In the genomic region with DNA sequence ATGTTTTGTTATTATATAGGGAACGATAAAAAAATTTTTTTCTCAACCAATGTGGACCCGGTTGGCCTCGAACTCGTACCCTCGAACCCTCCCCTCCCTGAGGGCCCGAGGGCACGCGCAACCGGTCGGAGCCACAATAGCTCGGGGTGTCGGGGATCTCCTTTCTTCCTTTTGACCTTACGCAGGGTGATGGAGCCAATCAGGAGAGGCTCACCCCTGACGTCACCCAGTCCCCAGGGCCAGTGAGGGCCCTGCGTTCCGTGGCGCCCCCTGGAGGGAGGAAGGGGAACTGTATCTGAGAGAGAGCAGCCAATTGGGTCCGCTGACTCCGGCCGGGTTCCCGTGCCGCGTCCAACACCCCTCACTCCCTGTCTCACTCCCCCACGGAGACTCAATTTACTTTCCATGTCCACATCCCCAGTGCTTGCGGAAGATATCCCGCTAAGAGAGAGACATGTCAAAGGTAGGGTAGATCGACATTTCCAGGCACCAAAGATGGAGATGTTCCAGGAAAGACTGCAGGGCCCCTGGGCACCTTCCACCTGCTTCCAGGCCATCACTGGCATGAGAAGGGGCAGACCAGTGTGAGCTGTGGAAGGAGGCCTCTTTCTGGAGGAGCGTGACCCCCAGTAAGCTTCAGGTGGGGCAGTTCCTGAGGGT, we compare ENCODE assay signal across 9 cellular contexts. TPM values are rescaled to one million over a fixed set of nuclear protein-coding genes. Genes with fewer than 3 reads are reported as not detected.
DNase-seq lines count a peak whose midpoint lies in the region; ATAC-seq, FAIRE-seq and TF ChIP-seq lines count a peak whose summit lies in the region.
"Not testable (repeated sequence)": the region's sequence is repeated elsewhere in the genome, so short reads cannot be mapped to it uniquely, and the experiment has no call there.
"Had no signal": no experiment of that assay in that cellular context is flagged by ENCODE, and none has a peak within 500 bp of the region (broad histone marks: within the 10 kb centered on the region; RNA-seq: fewer than 3 reads in every experiment).

A gene (plus strand): TSS at position 249 of the 660 bp plus-strand sequence. CDS start 206 bp downstream, at position 455.

- H4K20me1 ChIP-seq in OCI-LY7 (ENCODE audit: insufficient read depth, low read length): not testable (repeated sequence)

- peak; percentile 95 to 96 for ATAC-seq in activated naive CD4-positive, alpha-beta T cell treated with anti-CD3 and anti-CD28 coated beads, Interleukin-2, amount 50 U/mL, for 72 hours
- ATAC-seq in pancreas: peak in 3 of 4 donors; percentile 50 to 70 (median 53)

- CTCF ChIA-PET in OCI-LY7 (lab: Charles Lee; ENCODE audit: unreplicated experiment): not testable (repeated sequence)
- CTCF ChIA-PET in activated CD4-positive, alpha-beta T cell treated with anti-CD3 and anti-CD28 coated beads, Interleukin-2, amount 10 ng/mL, durations not matched to agents 7 days and 5 days (lab: Charles Lee): interaction anchor here (0.6 to 1.4 kb wide), 5 partner anchors 13 to 774 kb away, joined by 3 to 5 read pairs (median 4); a partner anchor contains a TSS

- FAIRE-seq in pancreas (lab: Jason Lieb, UNC): not testable (repeated sequence)

- H3K27me3 ChIP-seq in pancreas: not testable (repeated sequence)

- WGBS in pancreas, 2 donors: 16 to 23% methylated on average over 28 of the region's 28 CpGs

- H3K36me3 Mint-ChIP-seq in activated CD4-positive, alpha-beta T cell treated with anti-CD3 and anti-CD28 coated beads, Interleukin-2, amount 10 ng/mL, durations not matched to agents 7 days and 5 days (ENCODE audit: low read depth); activated naive CD4-positive, alpha-beta T cell treated with anti-CD3 and anti-CD28 coated beads, Interleukin-2, amount 50 U/mL, for 72 hours; stimulated activated naive CD8-positive, alpha-beta T cell treated with anti-CD3 and anti-CD28 coated beads, Interleukin-15, Interleukin-2, amounts not matched to agents 100 ng/mL and 50 ng/mL, for 24 hours (ENCODE audit: low read depth): not testable (repeated sequence)

- not testable (repeated sequence) for H3K27ac ChIP-seq in OCI-LY7 (ENCODE audit: low read depth, low read length, poor library complexity, severe bottlenecking); pancreas

- not testable (repeated sequence) for H3K4me3 ChIP-seq in LNCaP clone FGC (ENCODE audit: low read depth, low read length); OCI-LY7 (ENCODE audit: low read depth, low read length, poor library complexity, severe bottlenecking); fibroblast of the aortic adventitia (ENCODE audit: low read depth, low read length); pancreas

- peak within 1 kb of the TSS; percentile 45 for H3K4me3 Mint-ChIP-seq in activated CD4-positive, alpha-beta T cell treated with anti-CD3 and anti-CD28 coated beads, Interleukin-2, amount 10 ng/mL, durations not matched to agents 7 days and 5 days
- not testable (repeated sequence) for H3K4me3 Mint-ChIP-seq in stimulated activated naive CD8-positive, alpha-beta T cell treated with anti-CD3 and anti-CD28 coated beads, Interleukin-15, Interleukin-2, amounts not matched to agents 100 ng/mL and 50 ng/mL, for 24 hours

- H3K79me2 ChIP-seq in OCI-LY7 (ENCODE audit: insufficient read depth, low read depth, low read length): not testable (repeated sequence)

- POLR2A ChIA-PET in OCI-LY7 (lab: Charles Lee): interaction anchor here (0.7 kb wide), 1 partner anchor 237 kb away, joined by 3 read pairs; no protein-coding TSS in a partner anchor
- POLR2A ChIA-PET in activated CD4-positive, alpha-beta T cell treated with anti-CD3 and anti-CD28 coated beads, Interleukin-2, amount 10 ng/mL, durations not matched to agents 7 days and 5 days (lab: Charles Lee): not testable (repeated sequence)

- H3K36me3 ChIP-seq in OCI-LY7 (ENCODE audit: insufficient read depth, low read length); pancreas: not testable (repeated sequence)

- H3K4me2 ChIP-seq in OCI-LY7 (ENCODE audit: low read length): not testable (repeated sequence)

- H3K4me1 Mint-ChIP-seq in activated CD4-positive, alpha-beta T cell treated with anti-CD3 and anti-CD28 coated beads, Interleukin-2, amount 10 ng/mL, durations not matched to agents 7 days and 5 days; stimulated activated naive CD8-positive, alpha-beta T cell treated with anti-CD3 and anti-CD28 coated beads, Interleukin-15, Interleukin-2, amounts not matched to agents 100 ng/mL and 50 ng/mL, for 24 hours (ENCODE audit: low read depth): not testable (repeated sequence)

- not testable (repeated sequence) for H3K4me1 ChIP-seq in OCI-LY7 (ENCODE audit: insufficient read depth, low read length, poor library complexity, severe bottlenecking); pancreas

- TF ChIP-seq CTCF in LNCaP clone FGC (IDR thresholded peaks at IDR 0.05; ENCODE audit: control insufficient read depth, extremely low read depth, insufficient read depth): 0 out of 2 replicates have a peak, but pooled peaks have one; percentile 16
- TF ChIP-seq CTCF in OCI-LY7 (conservative IDR thresholded peaks at IDR 0.05; ENCODE audit: low read length): peak; percentile 76
- TF ChIP-seq CTCF in fibroblast of the aortic adventitia (IDR thresholded peaks at IDR 0.05; ENCODE audit: insufficient read depth, low read length): peak; percentile 31
- peak in 2 of 4 donors; percentile 24 to 25 for TF ChIP-seq CTCF in pancreas (IDR thresholded peaks at IDR 0.05)

- H3K27ac Mint-ChIP-seq in activated CD4-positive, alpha-beta T cell treated with anti-CD3 and anti-CD28 coated beads, Interleukin-2, amount 10 ng/mL, durations not matched to agents 7 days and 5 days: peak within 1 kb of the TSS; percentile 58
- peak within 1 kb of the TSS; percentile 77 to 97 for H3K27ac Mint-ChIP-seq in activated naive CD4-positive, alpha-beta T cell treated with anti-CD3 and anti-CD28 coated beads, Interleukin-2, amount 50 U/mL, for 72 hours
- peak within 1 kb of the TSS; percentile 5 for H3K27ac Mint-ChIP-seq in stimulated activated naive CD8-positive, alpha-beta T cell treated with anti-CD3 and anti-CD28 coated beads, Interleukin-15, Interleukin-2, amounts not matched to agents 100 ng/mL and 50 ng/mL, for 24 hours

- H3K9me3 Mint-ChIP-seq in activated CD4-positive, alpha-beta T cell treated with anti-CD3 and anti-CD28 coated beads, Interleukin-2, amount 10 ng/mL, durations not matched to agents 7 days and 5 days; activated naive CD4-positive, alpha-beta T cell treated with anti-CD3 and anti-CD28 coated beads, Interleukin-2, amount 50 U/mL, for 72 hours; stimulated activated naive CD8-positive, alpha-beta T cell treated with anti-CD3 and anti-CD28 coated beads, Interleukin-15, Interleukin-2, amounts not matched to agents 100 ng/mL and 50 ng/mL, for 24 hours: not testable (repeated sequence)

- intact Hi-C loops in OCI-LY7 (cut with micrococcal nuclease; ENCODE audit: unreplicated experiment); pancreas (cut with DNase I): not testable (repeated sequence)

- H3K9me3 ChIP-seq in OCI-LY7 (ENCODE audit: low read length); pancreas: not testable (repeated sequence)

- not testable (repeated sequence) for H2AFZ ChIP-seq in OCI-LY7 (ENCODE audit: low read length)

- not testable (repeated sequence) for H3K9me2 ChIP-seq in OCI-LY7 (ENCODE audit: insufficient read depth, low read length)

- DNase-seq in DMS53 treated with DMSO at 0.1 percent for 48 hours (lab: John Stamatoyannopoulos, UW; ENCODE audit: unreplicated experiment): peak; percentile 69
- not testable (repeated sequence) for DNase-seq in LNCaP clone FGC (ENCODE audit: low read depth); fibroblast of the aortic adventitia (ENCODE audit: low read depth)
- peak; percentile 45 for DNase-seq in OCI-LY7 (ENCODE audit: low spot score)
- peak; percentile 79 for DNase-seq in activated CD4-positive, alpha-beta T cell treated with anti-CD3 and anti-CD28 coated beads, Interleukin-2, amount 10 ng/mL, durations not matched to agents 7 days and 5 days
- DNase-seq in activated naive CD4-positive, alpha-beta T cell treated with anti-CD3 and anti-CD28 coated beads, Interleukin-2, amount 50 U/mL, for 72 hours (ENCODE audit: low spot score in 2 of 2): peak; percentile 79 to 82
- DNase-seq in pancreas: peak in 2 of 6 donors; percentile 50 to 59

- BruUV-seq in OCI-LY7 (replicated peaks; lab: Mats Ljungman, UMichigan): not testable (repeated sequence)

- H3K27me3 Mint-ChIP-seq in activated CD4-positive, alpha-beta T cell treated with anti-CD3 and anti-CD28 coated beads, Interleukin-2, amount 10 ng/mL, durations not matched to agents 7 days and 5 days; stimulated activated naive CD8-positive, alpha-beta T cell treated with anti-CD3 and anti-CD28 coated beads, Interleukin-15, Interleukin-2, amounts not matched to agents 100 ng/mL and 50 ng/mL, for 24 hours: not testable (repeated sequence)

RNA-seq across cellular contexts. Expression of the gene that starts here (rescaled TPM):
- not detected in 2 replicates for total RNA-seq in OCI-LY7 (2014; rRNA removed; shearing (Covaris generic))
- not detected in 2 replicates for total RNA-seq in OCI-LY7 (2022)
- total RNA-seq in activated CD4-positive, alpha-beta T cell treated with anti-CD3 and anti-CD28 coated beads, Interleukin-2, amount 10 ng/mL, durations not matched to agents 7 days and 5 days: under 1 TPM in 1 of 2 experiments, not detected in 1; 0.47 TPM
- total RNA-seq in activated naive CD4-positive, alpha-beta T cell treated with anti-CD3 and anti-CD28 coated beads, Interleukin-2, amount 50 U/mL, for 72 hours: not detected
- total RNA-seq in fibroblast of the aortic adventitia (ENCODE audit: low replicate concordance): not detected in 2 replicates
- total RNA-seq in pancreas: not detected
- not detected for polyA plus RNA-seq in pancreas
- total RNA-seq: cerebellum had no signal

Comparison
In these comparisons a context has a peak if more than half of its experiments do, and no peak if none do; other contexts are left out.
1. Peak in DNase-seq in OCI-LY7; RNA of the gene not detected or under 1 TPM.
2. Peak in DNase-seq in activated CD4-positive, alpha-beta T cell treated with anti-CD3 and anti-CD28 coated beads, Interleukin-2, amount 10 ng/mL, durations not matched to agents 7 days and 5 days; RNA of the gene not detected or under 1 TPM.
3. Peak in DNase-seq and ATAC-seq in activated naive CD4-positive, alpha-beta T cell treated with anti-CD3 and anti-CD28 coated beads, Interleukin-2, amount 50 U/mL, for 72 hours; RNA of the gene not detected or under 1 TPM.
4. Peak in ATAC-seq in pancreas; RNA of the gene not detected or under 1 TPM.
5. H3K27ac Mint-ChIP-seq: peak in every context shown above with its lines; median percentile 87 in activated naive CD4-positive, alpha-beta T cell treated with anti-CD3 and anti-CD28 coated beads, Interleukin-2, amount 50 U/mL, for 72 hours; 58 in activated CD4-positive, alpha-beta T cell treated with anti-CD3 and anti-CD28 coated beads, Interleukin-2, amount 10 ng/mL, durations not matched to agents 7 days and 5 days; 5 in stimulated activated naive CD8-positive, alpha-beta T cell treated with anti-CD3 and anti-CD28 coated beads, Interleukin-15, Interleukin-2, amounts not matched to agents 100 ng/mL and 50 ng/mL, for 24 hours.